In genomic region chr16:64962786-64963185, GRCh38 we compare ENCODE assay signal across 13 cellular contexts.
"Had no signal": no experiment of that assay in that cellular context is flagged by ENCODE, and none has a peak within 500 bp of the region (broad histone marks: within the 10 kb centered on the region; RNA-seq: fewer than 3 reads in every experiment).

No MANE protein-coding gene starts in this region.

- DNase-seq: activated CD4-positive, CD25-positive, alpha-beta regulatory T cell treated with anti-CD3 and anti-CD28 coated beads, Interleukin-2, amount 50 U/mL, for 72 hours; activated naive CD4-positive, alpha-beta T cell; activated naive CD8-positive, alpha-beta T cell treated with anti-CD3 and anti-CD28 coated beads, Interleukin-2, amount 10 ng/mL, durations not matched to agents 7 days and 5 days; activated T-cell treated with anti-CD3 and anti-CD28 coated beads for 4 hours; effector CD4-positive, alpha-beta T cell; heart right ventricle; islet precursor cell; pancreas; SJCRH30; stimulated activated CD4-positive, alpha-beta T cell treated with anti-CD3 and anti-CD28 coated beads, Interleukin-1b, Interleukin-23, amount 100 ng/mL, for 48 hours had no signal

- H3K9me3 Mint-ChIP-seq: activated naive CD8-positive, alpha-beta T cell treated with anti-CD3 and anti-CD28 coated beads, Interleukin-2, amount 10 ng/mL, durations not matched to agents 7 days and 5 days; neural progenitor cell had no signal

- H3K4me3 ChIP-seq: gastroesophageal sphincter, heart right ventricle, neural progenitor cell, pancreas, SJCRH30 had no signal

- H3K27me3 ChIP-seq: gastroesophageal sphincter, heart right ventricle, neural progenitor cell, pancreas, SJCRH30 had no signal

- H3K27me3 Mint-ChIP-seq: activated naive CD8-positive, alpha-beta T cell treated with anti-CD3 and anti-CD28 coated beads, Interleukin-2, amount 10 ng/mL, durations not matched to agents 7 days and 5 days had no signal

- H3K36me3 ChIP-seq: heart right ventricle, neural progenitor cell, pancreas had no signal

- H3K27ac Mint-ChIP-seq: activated naive CD8-positive, alpha-beta T cell treated with anti-CD3 and anti-CD28 coated beads, Interleukin-2, amount 10 ng/mL, durations not matched to agents 7 days and 5 days; neural progenitor cell had no signal

- H2AFZ ChIP-seq: neural progenitor cell had no signal

- H3K4me1 ChIP-seq: gastroesophageal sphincter, heart right ventricle, neural progenitor cell, pancreas had no signal

- H3K4me2 ChIP-seq: neural progenitor cell had no signal

- H3K4me1 Mint-ChIP-seq: activated naive CD8-positive, alpha-beta T cell treated with anti-CD3 and anti-CD28 coated beads, Interleukin-2, amount 10 ng/mL, durations not matched to agents 7 days and 5 days; neural progenitor cell had no signal

- H3K4me3 Mint-ChIP-seq: activated naive CD8-positive, alpha-beta T cell treated with anti-CD3 and anti-CD28 coated beads, Interleukin-2, amount 10 ng/mL, durations not matched to agents 7 days and 5 days; neural progenitor cell had no signal

- FAIRE-seq: colon, pancreas had no signal

- H3K9ac ChIP-seq: neural progenitor cell had no signal

- H3K36me3 Mint-ChIP-seq: activated naive CD8-positive, alpha-beta T cell treated with anti-CD3 and anti-CD28 coated beads, Interleukin-2, amount 10 ng/mL, durations not matched to agents 7 days and 5 days had no signal

- H3K27ac ChIP-seq: gastroesophageal sphincter, heart right ventricle, neural progenitor cell, pancreas, SJCRH30 had no signal

- H3K9me3 ChIP-seq: gastroesophageal sphincter, pancreas, SJCRH30 had no signal
